In the genomic region with DNA sequence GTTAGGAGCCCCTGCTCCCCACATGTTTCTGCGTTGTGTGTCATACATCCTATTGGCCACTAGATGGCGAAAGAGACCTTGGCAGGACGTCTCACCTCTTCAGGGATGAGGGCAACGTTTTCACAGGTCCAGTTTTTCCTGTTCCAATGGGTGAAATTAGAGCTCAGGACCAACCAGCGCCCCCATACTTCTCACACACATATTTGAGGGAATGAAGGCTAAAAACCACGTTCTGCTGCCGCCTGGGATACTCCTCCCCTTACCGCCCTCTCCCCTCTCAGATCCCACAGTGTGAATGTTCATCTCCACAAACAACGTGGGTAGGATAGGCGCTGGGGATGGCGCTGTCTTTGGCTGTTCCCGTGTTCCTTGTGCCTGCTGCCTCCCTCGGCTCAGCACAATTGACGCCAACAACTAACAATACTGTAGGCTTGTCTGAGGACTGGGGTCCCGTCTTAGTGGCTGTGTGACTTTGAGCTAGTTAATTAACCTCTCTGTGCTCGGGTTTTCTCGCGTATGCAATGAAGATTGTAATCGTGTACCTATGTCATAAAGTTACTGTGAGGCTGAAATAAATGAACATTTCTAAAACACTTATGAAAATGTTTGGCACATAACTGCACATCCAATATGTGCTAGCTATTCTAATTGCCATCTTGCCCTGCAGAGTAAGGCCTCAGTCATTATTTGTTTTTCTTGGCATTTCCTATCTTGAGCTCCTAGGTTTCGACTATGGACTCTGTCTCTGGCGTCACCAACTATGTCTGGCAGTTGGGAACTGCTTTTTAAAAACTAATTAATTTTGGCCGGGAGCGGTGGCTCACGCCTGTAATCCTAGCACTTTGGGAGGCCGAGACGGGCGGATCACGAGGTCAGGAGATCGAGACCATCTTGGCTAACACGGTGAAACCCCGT, we compare ENCODE assay signal across 1 cellular context.
TF ChIP-seq lines count a peak whose summit lies in the region.

No MANE protein-coding gene starts in this region.

TF ChIP-seq in HEK293, 187 proteins besides CTCF, POLR2A, EP300 and RAD21 (continued from another document):
- TF ChIP-seq, protein P1, sequence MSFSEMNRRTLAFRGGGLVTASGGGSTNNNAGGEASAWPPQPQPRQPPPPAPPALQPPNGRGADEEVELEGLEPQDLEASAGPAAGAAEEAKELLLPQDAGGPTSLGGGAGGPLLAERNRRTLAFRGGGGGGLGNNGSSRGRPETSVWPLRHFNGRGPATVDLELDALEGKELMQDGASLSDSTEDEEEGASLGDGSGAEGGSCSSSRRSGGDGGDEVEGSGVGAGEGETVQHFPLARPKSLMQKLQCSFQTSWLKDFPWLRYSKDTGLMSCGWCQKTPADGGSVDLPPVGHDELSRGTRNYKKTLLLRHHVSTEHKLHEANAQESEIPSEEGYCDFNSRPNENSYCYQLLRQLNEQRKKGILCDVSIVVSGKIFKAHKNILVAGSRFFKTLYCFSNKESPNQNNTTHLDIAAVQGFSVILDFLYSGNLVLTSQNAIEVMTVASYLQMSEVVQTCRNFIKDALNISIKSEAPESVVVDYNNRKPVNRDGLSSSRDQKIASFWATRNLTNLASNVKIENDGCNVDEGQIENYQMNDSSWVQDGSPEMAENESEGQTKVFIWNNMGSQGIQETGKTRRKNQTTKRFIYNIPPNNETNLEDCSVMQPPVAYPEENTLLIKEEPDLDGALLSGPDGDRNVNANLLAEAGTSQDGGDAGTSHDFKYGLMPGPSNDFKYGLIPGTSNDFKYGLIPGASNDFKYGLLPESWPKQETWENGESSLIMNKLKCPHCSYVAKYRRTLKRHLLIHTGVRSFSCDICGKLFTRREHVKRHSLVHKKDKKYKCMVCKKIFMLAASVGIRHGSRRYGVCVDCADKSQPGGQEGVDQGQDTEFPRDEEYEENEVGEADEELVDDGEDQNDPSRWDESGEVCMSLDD (tag by site-specific recombination; IDR thresholded peaks at IDR 0.05) = peak; percentile 42; the same call in 1 of the 2 replicates
- no peak for TF ChIP-seq ZFP41 (tag by site-specific recombination; IDR thresholded peaks at IDR 0.05; ENCODE audit: borderline replicate concordance)
- no peak for TF ChIP-seq ZNF292 (tag by site-specific recombination; IDR thresholded peaks at IDR 0.05; ENCODE audit: borderline replicate concordance, low read depth)
- TF ChIP-seq ZNF112 (tag by site-specific recombination; IDR thresholded peaks at IDR 0.05) = no peak
- TF ChIP-seq, protein P2, sequence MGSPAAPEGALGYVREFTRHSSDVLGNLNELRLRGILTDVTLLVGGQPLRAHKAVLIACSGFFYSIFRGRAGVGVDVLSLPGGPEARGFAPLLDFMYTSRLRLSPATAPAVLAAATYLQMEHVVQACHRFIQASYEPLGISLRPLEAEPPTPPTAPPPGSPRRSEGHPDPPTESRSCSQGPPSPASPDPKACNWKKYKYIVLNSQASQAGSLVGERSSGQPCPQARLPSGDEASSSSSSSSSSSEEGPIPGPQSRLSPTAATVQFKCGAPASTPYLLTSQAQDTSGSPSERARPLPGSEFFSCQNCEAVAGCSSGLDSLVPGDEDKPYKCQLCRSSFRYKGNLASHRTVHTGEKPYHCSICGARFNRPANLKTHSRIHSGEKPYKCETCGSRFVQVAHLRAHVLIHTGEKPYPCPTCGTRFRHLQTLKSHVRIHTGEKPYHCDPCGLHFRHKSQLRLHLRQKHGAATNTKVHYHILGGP (tag by site-specific recombination; IDR thresholded peaks at IDR 0.05) = no peak
- no peak for TF ChIP-seq ZBTB8A (tag by site-specific recombination; IDR thresholded peaks at IDR 0.05)
- no peak for TF ChIP-seq ZNF621 (tag by site-specific recombination; IDR thresholded peaks at IDR 0.05)
- no peak for TF ChIP-seq ZNF133 (tag by site-specific recombination; IDR thresholded peaks at IDR 0.05)
- TF ChIP-seq EGR2 (tag by site-specific recombination; IDR thresholded peaks at IDR 0.05; ENCODE audit: low read depth) = 0 out of 2 replicates have a peak, but pooled peaks have one; percentile 44
- TF ChIP-seq, protein P3, sequence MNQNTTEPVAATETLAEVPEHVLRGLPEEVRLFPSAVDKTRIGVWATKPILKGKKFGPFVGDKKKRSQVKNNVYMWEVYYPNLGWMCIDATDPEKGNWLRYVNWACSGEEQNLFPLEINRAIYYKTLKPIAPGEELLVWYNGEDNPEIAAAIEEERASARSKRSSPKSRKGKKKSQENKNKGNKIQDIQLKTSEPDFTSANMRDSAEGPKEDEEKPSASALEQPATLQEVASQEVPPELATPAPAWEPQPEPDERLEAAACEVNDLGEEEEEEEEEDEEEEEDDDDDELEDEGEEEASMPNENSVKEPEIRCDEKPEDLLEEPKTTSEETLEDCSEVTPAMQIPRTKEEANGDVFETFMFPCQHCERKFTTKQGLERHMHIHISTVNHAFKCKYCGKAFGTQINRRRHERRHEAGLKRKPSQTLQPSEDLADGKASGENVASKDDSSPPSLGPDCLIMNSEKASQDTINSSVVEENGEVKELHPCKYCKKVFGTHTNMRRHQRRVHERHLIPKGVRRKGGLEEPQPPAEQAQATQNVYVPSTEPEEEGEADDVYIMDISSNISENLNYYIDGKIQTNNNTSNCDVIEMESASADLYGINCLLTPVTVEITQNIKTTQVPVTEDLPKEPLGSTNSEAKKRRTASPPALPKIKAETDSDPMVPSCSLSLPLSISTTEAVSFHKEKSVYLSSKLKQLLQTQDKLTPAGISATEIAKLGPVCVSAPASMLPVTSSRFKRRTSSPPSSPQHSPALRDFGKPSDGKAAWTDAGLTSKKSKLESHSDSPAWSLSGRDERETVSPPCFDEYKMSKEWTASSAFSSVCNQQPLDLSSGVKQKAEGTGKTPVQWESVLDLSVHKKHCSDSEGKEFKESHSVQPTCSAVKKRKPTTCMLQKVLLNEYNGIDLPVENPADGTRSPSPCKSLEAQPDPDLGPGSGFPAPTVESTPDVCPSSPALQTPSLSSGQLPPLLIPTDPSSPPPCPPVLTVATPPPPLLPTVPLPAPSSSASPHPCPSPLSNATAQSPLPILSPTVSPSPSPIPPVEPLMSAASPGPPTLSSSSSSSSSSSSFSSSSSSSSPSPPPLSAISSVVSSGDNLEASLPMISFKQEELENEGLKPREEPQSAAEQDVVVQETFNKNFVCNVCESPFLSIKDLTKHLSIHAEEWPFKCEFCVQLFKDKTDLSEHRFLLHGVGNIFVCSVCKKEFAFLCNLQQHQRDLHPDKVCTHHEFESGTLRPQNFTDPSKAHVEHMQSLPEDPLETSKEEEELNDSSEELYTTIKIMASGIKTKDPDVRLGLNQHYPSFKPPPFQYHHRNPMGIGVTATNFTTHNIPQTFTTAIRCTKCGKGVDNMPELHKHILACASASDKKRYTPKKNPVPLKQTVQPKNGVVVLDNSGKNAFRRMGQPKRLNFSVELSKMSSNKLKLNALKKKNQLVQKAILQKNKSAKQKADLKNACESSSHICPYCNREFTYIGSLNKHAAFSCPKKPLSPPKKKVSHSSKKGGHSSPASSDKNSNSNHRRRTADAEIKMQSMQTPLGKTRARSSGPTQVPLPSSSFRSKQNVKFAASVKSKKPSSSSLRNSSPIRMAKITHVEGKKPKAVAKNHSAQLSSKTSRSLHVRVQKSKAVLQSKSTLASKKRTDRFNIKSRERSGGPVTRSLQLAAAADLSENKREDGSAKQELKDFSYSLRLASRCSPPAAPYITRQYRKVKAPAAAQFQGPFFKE (tag by site-specific recombination; IDR thresholded peaks at IDR 0.05; ENCODE audit: borderline replicate concordance) = no peak
- TF ChIP-seq ZNF404 (tag by site-specific recombination; IDR thresholded peaks at IDR 0.05) = no peak
- TF ChIP-seq ZNF366 (tag by site-specific recombination; conservative IDR thresholded peaks at IDR 0.05) = no peak
- no peak for TF ChIP-seq ZNF266 (tag by site-specific recombination; IDR thresholded peaks at IDR 0.05; ENCODE audit: low read depth)
- no peak for TF ChIP-seq ZBTB7A (tag by site-specific recombination; IDR thresholded peaks at IDR 0.05; ENCODE audit: low read depth)
- TF ChIP-seq ZNF843 (tag by site-specific recombination; IDR thresholded peaks at IDR 0.05) = no peak
- no peak for TF ChIP-seq BCL11A (tag by site-specific recombination; IDR thresholded peaks at IDR 0.05; ENCODE audit: low read depth)
- no peak for TF ChIP-seq HIC1 (tag by site-specific recombination; IDR thresholded peaks at IDR 0.05)
- TF ChIP-seq ZNF510 (tag by site-specific recombination; IDR thresholded peaks at IDR 0.05; ENCODE audit: insufficient replicate concordance) = no peak
- TF ChIP-seq ZBTB20 (tag by site-specific recombination; IDR thresholded peaks at IDR 0.05) = no peak
- TF ChIP-seq ZNF48 (tag by site-specific recombination; IDR thresholded peaks at IDR 0.05) = no peak
- TF ChIP-seq, protein P4, sequence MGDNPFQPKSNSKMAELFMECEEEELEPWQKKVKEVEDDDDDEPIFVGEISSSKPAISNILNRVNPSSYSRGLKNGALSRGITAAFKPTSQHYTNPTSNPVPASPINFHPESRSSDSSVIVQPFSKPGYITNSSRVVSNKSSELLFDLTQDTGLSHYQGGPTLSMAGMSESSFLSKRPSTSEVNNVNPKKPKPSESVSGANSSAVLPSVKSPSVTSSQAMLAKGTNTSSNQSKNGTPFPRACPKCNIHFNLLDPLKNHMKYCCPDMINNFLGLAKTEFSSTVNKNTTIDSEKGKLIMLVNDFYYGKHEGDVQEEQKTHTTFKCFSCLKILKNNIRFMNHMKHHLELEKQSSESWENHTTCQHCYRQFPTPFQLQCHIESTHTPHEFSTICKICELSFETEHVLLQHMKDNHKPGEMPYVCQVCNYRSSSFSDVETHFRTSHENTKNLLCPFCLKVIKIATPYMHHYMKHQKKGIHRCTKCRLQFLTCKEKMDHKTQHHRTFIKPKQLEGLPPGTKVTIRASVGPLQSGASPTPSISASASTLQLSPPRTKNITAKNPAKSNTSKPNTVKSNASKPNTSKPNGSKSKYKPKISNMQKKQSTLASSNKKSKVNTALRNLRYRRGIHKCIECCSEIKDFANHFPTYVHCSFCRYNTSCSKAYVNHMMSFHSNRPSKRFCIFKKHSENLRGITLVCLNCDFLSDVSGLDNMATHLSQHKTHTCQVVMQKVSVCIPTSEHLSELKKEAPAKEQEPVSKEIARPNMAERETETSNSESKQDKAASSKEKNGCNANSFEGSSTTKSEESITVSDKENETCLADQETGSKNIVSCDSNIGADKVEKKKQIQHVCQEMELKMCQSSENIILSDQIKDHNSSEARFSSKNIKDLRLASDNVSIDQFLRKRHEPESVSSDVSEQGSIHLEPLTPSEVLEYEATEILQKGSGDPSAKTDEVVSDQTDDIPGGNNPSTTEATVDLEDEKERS (tag by site-specific recombination; IDR thresholded peaks at IDR 0.05) = no peak
- no peak for TF ChIP-seq ZNF558 (tag by site-specific recombination; IDR thresholded peaks at IDR 0.05)
- TF ChIP-seq ZNF544 (tag by site-specific recombination; IDR thresholded peaks at IDR 0.05) = no peak
- TF ChIP-seq YY1 (tag by site-specific recombination; IDR thresholded peaks at IDR 0.05) = no peak
- no peak for TF ChIP-seq ZNF555 (tag by site-specific recombination; conservative IDR thresholded peaks at IDR 0.05)
- 0 out of 2 replicates have a peak, but pooled peaks have one; percentile 38 for TF ChIP-seq ZNF660 (tag by site-specific recombination; IDR thresholded peaks at IDR 0.05)
- TF ChIP-seq ZNF529 (tag by site-specific recombination; IDR thresholded peaks at IDR 0.05; ENCODE audit: insufficient replicate concordance) = no peak
TF ChIP-seq in HEK293: peak in this region for 14.
